In genomic region chr6:69784595-69785377, GRCh38 we compare ENCODE assay signal across 1 cellular context.
TF ChIP-seq lines count a peak whose summit lies in the region.

No MANE protein-coding gene starts in this region.

TF ChIP-seq in K562, 482 proteins besides CTCF, POLR2A, EP300 and RAD21 (continued from another document and continues in another):
- peak; percentile 40; the same call in 1 of the 2 replicates for TF ChIP-seq VEZF1 (CRISPR knock-in tag; IDR thresholded peaks at IDR 0.05)
- TF ChIP-seq KLF16 (IDR thresholded peaks at IDR 0.05) = peak; percentile 67; the same call in 1 of the 2 replicates
- peak; percentile 30; the same call in 1 of the 2 replicates for TF ChIP-seq STAT5A (IDR thresholded peaks at IDR 0.05; ENCODE audit: borderline replicate concordance, low read length)
- no peak for TF ChIP-seq NR0B1 (IDR thresholded peaks at IDR 0.05; ENCODE audit: partially characterized antibody)
- TF ChIP-seq KHSRP (IDR thresholded peaks at IDR 0.05) = 0 out of 2 replicates have a peak, but pooled peaks have one; percentile 49
- no peak for TF ChIP-seq ZNF764 (CRISPR knock-in tag; IDR thresholded peaks at IDR 0.05; ENCODE audit: low read depth)
- peak; percentile 54 for TF ChIP-seq SMARCC2 (IDR thresholded peaks at IDR 0.05; ENCODE audit: low read depth)
- no peak for TF ChIP-seq ZNF583 (CRISPR knock-in tag; IDR thresholded peaks at IDR 0.05)
- TF ChIP-seq SNIP1 (IDR thresholded peaks at IDR 0.05; ENCODE audit: low read depth) = no peak
- TF ChIP-seq ZBTB2 (IDR thresholded peaks at IDR 0.05) = 0 out of 2 replicates have a peak, but pooled peaks have one; percentile 34
- TF ChIP-seq TGIF2 (CRISPR knock-in tag; IDR thresholded peaks at IDR 0.05) = no peak
- no peak for TF ChIP-seq ZBTB12 (CRISPR knock-in tag; IDR thresholded peaks at IDR 0.05)
- TF ChIP-seq CBFA2T3 (IDR thresholded peaks at IDR 0.05) = peak; percentile 92
- no peak for TF ChIP-seq PURB (CRISPR knock-in tag; IDR thresholded peaks at IDR 0.05; ENCODE audit: low read depth)
- TF ChIP-seq ZBTB17 (CRISPR knock-in tag; IDR thresholded peaks at IDR 0.05) = no peak
- TF ChIP-seq PCBP1 (IDR thresholded peaks at IDR 0.05; ENCODE audit: low read depth, low read length, poor library complexity, severe bottlenecking) = no peak
- TF ChIP-seq SRF (CRISPR knock-in tag; IDR thresholded peaks at IDR 0.05) = 0 out of 4 replicates have a peak, but pooled peaks of 1 of the 2 experiments have one; percentile 39
- 0 out of 2 replicates have a peak, but pooled peaks have one; percentile 58 for TF ChIP-seq LARP7 (IDR thresholded peaks at IDR 0.05)
- TF ChIP-seq CXXC5 (CRISPR knock-in tag; IDR thresholded peaks at IDR 0.05) = peak; percentile 42
- TF ChIP-seq BHLHE40 (IDR thresholded peaks at IDR 0.05; ENCODE audit: low read length) = no peak
- peak; percentile 40; the same call in 1 of the 2 replicates for TF ChIP-seq FOXM1 (IDR thresholded peaks at IDR 0.05; ENCODE audit: low read depth)
- no peak for TF ChIP-seq FOXM1 (CRISPR knock-in tag; IDR thresholded peaks at IDR 0.05; ENCODE audit: low read depth)
- 0 out of 2 replicates have a peak, but pooled peaks have one; percentile 41 for TF ChIP-seq ZBED1 (IDR thresholded peaks at IDR 0.05)
- TF ChIP-seq ZNF280B (CRISPR knock-in tag; IDR thresholded peaks at IDR 0.05) = no peak
- TF ChIP-seq USF1 (CRISPR knock-in tag; IDR thresholded peaks at IDR 0.05) = no peak
- no peak for TF ChIP-seq SIX5 (IDR thresholded peaks at IDR 0.05; ENCODE audit: borderline replicate concordance in 1 of 2, insufficient read depth in 1 of 2, low read depth in 1 of 2, low read length in 2 of 2)
- TF ChIP-seq SETDB1 (IDR thresholded peaks at IDR 0.05; ENCODE audit: low read length) = no peak
- TF ChIP-seq FOXP1 (CRISPR knock-in tag; IDR thresholded peaks at IDR 0.05) = no peak
- peak; percentile 89 for TF ChIP-seq SMARCE1 (IDR thresholded peaks at IDR 0.05)
- no peak for TF ChIP-seq ZBTB40 (IDR thresholded peaks at IDR 0.05)
- no peak for TF ChIP-seq ZBTB40 (CRISPR knock-in tag; IDR thresholded peaks at IDR 0.05)
- TF ChIP-seq ATF7 (IDR thresholded peaks at IDR 0.05) = peak; percentile 19; the same call in 1 of the 2 replicates
- TF ChIP-seq SUPT5H (IDR thresholded peaks at IDR 0.05) = peak; percentile 25; the same call in 1 of the 2 replicates
- no peak for TF ChIP-seq KAT7 (CRISPR knock-in tag; IDR thresholded peaks at IDR 0.05; ENCODE audit: borderline replicate concordance)
- TF ChIP-seq RNF219 (CRISPR knock-in tag; IDR thresholded peaks at IDR 0.05) = no peak
- TF ChIP-seq PRDM10 (IDR thresholded peaks at IDR 0.05; ENCODE audit: partially characterized antibody) = peak; percentile 39
- no peak for TF ChIP-seq ZNF830 (CRISPR knock-in tag; IDR thresholded peaks at IDR 0.05)
